ENCODE assay signal across 8 cellular contexts in genomic region chr7:73234994-73235717, GRCh38.
DNase-seq lines count a peak whose midpoint lies in the region; ATAC-seq lines count a peak whose summit lies in the region.
"Not testable (repeated sequence)": the region's sequence is repeated elsewhere in the genome, so short reads cannot be mapped to it uniquely, and the experiment has no call there.

No MANE protein-coding gene starts in this region.

- not testable (repeated sequence) for H3K9ac ChIP-seq in trophoblast cell (ENCODE audit: low read length)

- WGBS in trophoblast cell (ENCODE audit: extremely low coverage, insufficient coverage, insufficient read length): no CpG with 5 or more reads among the region's 72 CpGs

- not testable (repeated sequence) for H3K79me1 ChIP-seq in trophoblast cell (ENCODE audit: low read length)

- intact Hi-C loops in cardiac septum (cut with DNase I): not testable (repeated sequence)

- not testable (repeated sequence) for H2AFZ ChIP-seq in trophoblast cell (ENCODE audit: insufficient read depth, low read length, poor library complexity)

- not testable (repeated sequence) for H3K9me3 ChIP-seq in trophoblast cell (ENCODE audit: insufficient read depth, low read depth, low read length)

- not testable (repeated sequence) for H2BK12ac ChIP-seq in trophoblast cell (ENCODE audit: low read length)

- not testable (repeated sequence) for H3K18ac ChIP-seq in trophoblast cell (ENCODE audit: low read length)

- not testable (repeated sequence) for H3K14ac ChIP-seq in trophoblast cell (ENCODE audit: low read length)

- H3K4ac ChIP-seq in trophoblast cell (ENCODE audit: low read depth, low read length): not testable (repeated sequence)

- H3K4me1 ChIP-seq in trophoblast cell (ENCODE audit: control insufficient read depth in 1 of 2, insufficient read depth in 2 of 2, low read length in 2 of 2): not testable (repeated sequence)

- not testable (repeated sequence) for H3K27me3 ChIP-seq in trophoblast cell (ENCODE audit: insufficient read depth, low read length)

- H4K8ac ChIP-seq in trophoblast cell (ENCODE audit: low read depth, low read length): peak overlapping the region; percentile 60

- not testable (repeated sequence) for H3K23ac ChIP-seq in trophoblast cell (ENCODE audit: low read length)

- peak overlapping the region; percentile 61 for H3K4me3 ChIP-seq in trophoblast cell (ENCODE audit: low read depth, low read length)

- H2BK120ac ChIP-seq in trophoblast cell (ENCODE audit: insufficient read depth, low read length, poor library complexity): not testable (repeated sequence)

- peak; percentile 93 for DNase-seq in activated CD4-positive, CD25-positive, alpha-beta regulatory T cell treated with anti-CD3 and anti-CD28 coated beads, Interleukin-2, amount 50 U/mL, for 72 hours
- peak; percentile 90 for DNase-seq in activated naive CD4-positive, alpha-beta T cell treated with anti-CD3 and anti-CD28 coated beads, Interleukin-2, amount 50 U/mL, for 16 hours
- DNase-seq in cardiac septum (ENCODE audit: low spot score): peak; percentile 95
- DNase-seq in trophoblast cell: not testable (repeated sequence)
- peak; percentile 95 for DNase-seq in stimulated activated CD8-positive, alpha-beta memory T cell treated with anti-CD3 and anti-CD28 coated beads, Interleukin-4, amount 100 ng/mL, for 48 hours

- H3K4me2 ChIP-seq in trophoblast cell (ENCODE audit: low read length): peak overlapping the region; percentile 66

- not testable (repeated sequence) for H2AK5ac ChIP-seq in trophoblast cell (ENCODE audit: low read length)

- H4K91ac ChIP-seq in trophoblast cell (ENCODE audit: low read depth, low read length): not testable (repeated sequence)

- not testable (repeated sequence) for H3K36me3 ChIP-seq in trophoblast cell (ENCODE audit: control insufficient read depth in 1 of 2, insufficient read depth in 2 of 2, low read length in 2 of 2)

- not testable (repeated sequence) for H3K27ac ChIP-seq in trophoblast cell (ENCODE audit: low read depth, low read length)

- ATAC-seq in GM18498 (IDR thresholded peaks at IDR 0.05; ENCODE audit: unreplicated experiment): peak; percentile 92
- ATAC-seq in GM21737 (IDR thresholded peaks at IDR 0.05; ENCODE audit: unreplicated experiment): peak; percentile 90
- ATAC-seq in HG03378 (IDR thresholded peaks at IDR 0.05; ENCODE audit: unreplicated experiment): peak; percentile 78

- H3K79me2 ChIP-seq in trophoblast cell (ENCODE audit: control insufficient read depth, insufficient read depth, low read length, poor library complexity): not testable (repeated sequence)

- H2BK5ac ChIP-seq in trophoblast cell (ENCODE audit: low read depth, low read length, poor library complexity): not testable (repeated sequence)

- H4K12ac ChIP-seq in trophoblast cell (ENCODE audit: low read depth, low read length): not testable (repeated sequence)
